Comparison of ENCODE assay signal across 9 cellular contexts in the genomic region with DNA sequence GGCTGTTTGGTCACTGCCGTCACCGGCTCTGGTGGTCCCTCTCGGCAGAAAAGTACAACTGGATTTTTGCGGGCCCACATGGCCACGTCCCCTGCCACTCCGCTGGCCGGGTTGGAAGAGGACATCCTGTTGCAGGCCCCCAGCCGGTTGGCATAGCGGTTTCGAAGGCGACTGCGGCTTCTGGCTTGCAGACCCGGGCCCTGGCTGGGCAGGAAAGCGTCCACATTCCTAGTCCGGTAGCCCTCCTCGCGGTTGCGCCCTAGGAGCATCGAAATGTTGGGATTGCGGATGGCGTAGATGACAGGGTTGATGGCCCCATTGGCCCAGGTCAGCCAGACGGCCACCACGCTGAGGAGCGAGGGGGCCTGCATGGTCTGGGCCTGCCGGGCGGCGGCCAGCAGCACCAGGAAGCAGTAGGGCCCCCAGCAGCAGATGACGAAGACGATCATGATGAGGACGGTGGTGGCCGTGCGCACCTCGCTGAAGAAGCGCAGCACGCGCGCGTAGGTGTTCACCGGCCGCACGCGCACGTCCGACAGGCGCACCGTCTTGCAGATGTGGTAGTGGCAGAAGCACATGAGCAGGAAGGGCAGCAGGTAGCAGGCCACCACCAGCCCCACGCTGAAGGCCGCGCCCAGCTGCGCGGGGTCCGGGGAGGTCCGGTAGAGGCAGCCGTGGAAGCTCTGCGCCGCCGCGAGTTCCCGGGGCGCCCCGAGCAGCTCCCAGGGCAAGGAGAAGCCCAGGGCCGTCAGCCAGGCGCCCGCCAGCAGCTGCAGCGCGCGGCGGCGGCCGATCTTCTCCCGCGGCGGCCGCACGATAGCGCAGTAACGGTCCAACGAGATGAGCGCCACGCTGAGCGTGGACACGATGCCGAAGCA. TPM values are rescaled to one million over a fixed set of nuclear protein-coding genes. Genes with fewer than 3 reads are reported as not detected.
DNase-seq lines count a peak whose midpoint lies in the region; ATAC-seq, FAIRE-seq and TF ChIP-seq lines count a peak whose summit lies in the region.
"Had no signal": no experiment of that assay in that cellular context is flagged by ENCODE, and none has a peak within 500 bp of the region (broad histone marks: within the 10 kb centered on the region; RNA-seq: fewer than 3 reads in every experiment).

No MANE protein-coding gene starts in this region.

- H2AFZ ChIP-seq in Loucy (ENCODE audit: low read length): no peak overlapping the region

- TF ChIP-seq POLR2A in H54 (IDR thresholded peaks at IDR 0.05; ENCODE audit: low read depth, low read length): no peak

- peak overlapping the region; percentile 31 for H3K4me3 ChIP-seq in Loucy (ENCODE audit: low read length, poor library complexity, severe bottlenecking)
- H3K4me3 ChIP-seq in ascending aorta: peak overlapping the region; percentile 79 to 93

- no peak for FAIRE-seq in H54 (lab: Jason Lieb, UNC)
- FAIRE-seq: islet of Langerhans had no signal

- H4K20me1 ChIP-seq in Loucy (ENCODE audit: insufficient read depth, low read length, poor library complexity, severe bottlenecking): no peaks in the 10 kb centered on the region

- no peaks in the 10 kb centered on the region for H3K79me2 ChIP-seq in Loucy (ENCODE audit: insufficient read depth, low read length)

- peak overlapping the region; percentile 35 for H3K4me2 ChIP-seq in Loucy (ENCODE audit: low read depth, low read length, poor library complexity, severe bottlenecking)

- H3K27me3 ChIP-seq in Loucy (ENCODE audit: insufficient read depth, low read length, poor library complexity, severe bottlenecking) (no peaks in the 10 kb centered on the region), ascending aorta (no peaks in the 10 kb centered on the region)

- no peaks in the 10 kb centered on the region for H3K4me1 ChIP-seq in Loucy (ENCODE audit: insufficient read depth, low read length, poor library complexity, severe bottlenecking)
- H3K4me1 ChIP-seq in ascending aorta: peaks cover 0 to 10% of the 10 kb centered on the region in 2 donors

- peak; percentile 33 for ATAC-seq in GM21381 (IDR thresholded peaks at IDR 0.05; ENCODE audit: unreplicated experiment)

- no peaks in the 10 kb centered on the region for H3F3A ChIP-seq in Loucy (ENCODE audit: low read depth)

- TF ChIP-seq CTCF in Loucy (conservative IDR thresholded peaks at IDR 0.05; ENCODE audit: low read length) (no peak), ascending aorta (IDR thresholded peaks at IDR 0.05) (no peak)

- H3K27ac ChIP-seq in ascending aorta: peak overlapping the region; percentile 79 to 93

- H3K9ac ChIP-seq in Loucy (ENCODE audit: low read depth, low read length, poor library complexity, severe bottlenecking): no peak overlapping the region

- intact Hi-C loops in ascending aorta (cut with DNase I): no loop called here

- H3K9me3 ChIP-seq in Loucy (ENCODE audit: insufficient read depth, low read depth, low read length) (no peaks in the 10 kb centered on the region), ascending aorta (no peaks in the 10 kb centered on the region)

- peak; percentile 13 for DNase-seq in CD1c-positive myeloid dendritic cell (ENCODE audit: extremely low spot score)
- DNase-seq in ascending aorta (ENCODE audit: low spot score in 2 of 2): no peak
- peak; percentile 33 for DNase-seq in iPS-NIHi7 (ENCODE audit: extremely low spot score)
- DNase-seq in stimulated activated CD4-positive, alpha-beta T cell treated with anti-CD3 and anti-CD28 coated beads, Interleukin-15, amount 100 ng/mL, for 24 hours: peak; percentile 60
- no peak for DNase-seq in effector CD4-positive, alpha-beta T cell
- DNase-seq in H54 (ENCODE audit: insufficient read length, low spot score): no peak

- no peaks in the 10 kb centered on the region for H3K9me2 ChIP-seq in Loucy (replicated peaks; ENCODE audit: low read depth, low read length)

- H3K36me3 ChIP-seq in Loucy (ENCODE audit: insufficient read depth, low read length) (no peaks in the 10 kb centered on the region), ascending aorta (no peaks in the 10 kb centered on the region)

RNA-seq across cellular contexts. Expression of a gene that starts 1.2 kb away (rescaled TPM):
- total RNA-seq in ascending aorta: 4.7 TPM

RNA-seq across cellular contexts. Expression of a gene that starts 20.2 kb away (rescaled TPM):
- total RNA-seq in ascending aorta: 35.0 TPM

RNA-seq across cellular contexts. Expression of a gene that starts 20.3 kb away (rescaled TPM):
- 28.2 TPM for total RNA-seq in ascending aorta

Comparison
In these comparisons a context has a peak if more than half of its experiments do, and no peak if none do; other contexts are left out.
1. DNase-seq: peak in CD1c-positive myeloid dendritic cell (single experiment), iPS-NIHi7 (single experiment) and stimulated activated CD4-positive, alpha-beta T cell treated with anti-CD3 and anti-CD28 coated beads, Interleukin-15, amount 100 ng/mL, for 24 hours (single experiment); none in ascending aorta (0 of 2), effector CD4-positive, alpha-beta T cell (single experiment) and H54 (single experiment).